Comparison of ENCODE assay signal across 32 cellular contexts in the genomic region with DNA sequence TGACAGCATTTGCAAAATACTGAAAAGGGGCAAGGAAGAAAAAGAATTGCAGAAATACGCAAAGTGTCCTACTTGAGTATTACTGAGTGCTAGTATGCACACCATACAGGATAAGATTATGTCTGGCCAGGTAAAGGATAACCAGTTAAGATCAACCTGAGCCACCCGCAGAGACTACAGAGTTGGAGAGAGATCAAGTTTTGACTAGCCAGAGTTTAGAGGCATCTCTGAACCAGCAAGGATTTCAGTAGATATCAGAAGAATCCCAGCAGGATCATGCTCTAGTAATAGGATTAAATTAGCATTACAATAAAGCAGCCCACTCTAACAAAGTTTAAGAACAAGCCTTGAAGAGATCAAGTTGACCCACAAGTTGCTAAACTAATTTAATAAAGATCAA.
"Had no signal": no experiment of that assay in that cellular context is flagged by ENCODE, and none has a peak within 500 bp of the region (broad histone marks: within the 10 kb centered on the region; RNA-seq: fewer than 3 reads in every experiment).

No MANE protein-coding gene starts in this region.

- H3K4me3 ChIP-seq: left lung, lower lobe of right lung, neural progenitor cell, pancreas, prostate gland, skin epidermis, stomach, thoracic aorta, tibial artery, upper lobe of right lung had no signal

- H3K4me1 Mint-ChIP-seq: immature natural killer cell; mesothelial cell of epicardium; naive B cell; natural killer cell; nephron progenitor cell; neural progenitor cell; stimulated activated naive B cell treated with anti-CD40 and anti-IgM and Interleukin-4, amounts not matched to agents 10 μg/mL and 1 μg/mL and 100 μg/mL, for 72 hours had no signal

- FAIRE-seq: kidney, pancreas, urothelium cell line had no signal

- ATAC-seq: left colon; left lung; lower lobe of right lung; natural killer cell; pancreas; right cardiac atrium; sciatic nerve; stimulated activated naive B cell treated with anti-CD40 and anti-IgM and Interleukin-4, amounts not matched to agents 10 μg/mL and 1 μg/mL and 100 μg/mL, for 72 hours; stimulated activated naive CD8-positive, alpha-beta T cell treated with anti-CD3 and anti-CD28 coated beads, Interleukin-15, Interleukin-2, amounts not matched to agents 100 U/mL and 50 U/mL, for 24 hours; upper lobe of right lung had no signal

- H3K27ac ChIP-seq: left lung, lower lobe of right lung, neural progenitor cell, pancreas, prostate gland, skin epidermis, stomach, thoracic aorta, tibial artery, upper lobe of right lung had no signal

- H3K27ac Mint-ChIP-seq: immature natural killer cell; mesothelial cell of epicardium; naive B cell; natural killer cell; nephron progenitor cell; neural progenitor cell; stimulated activated naive B cell treated with anti-CD40 and anti-IgM and Interleukin-4, amounts not matched to agents 10 μg/mL and 1 μg/mL and 100 μg/mL, for 72 hours had no signal

- H3K4me1 ChIP-seq: left lung, lower lobe of right lung, neural progenitor cell, pancreas, prostate gland, stomach, tibial artery, upper lobe of right lung had no signal

- DNase-seq: hippocampal formation; immature natural killer cell; kidney; left colon; left lung; lower lobe of right lung; mammary epithelial cell; mesenchymal stem cell; naive B cell; natural killer cell; nephron progenitor cell; pancreas; posterior cingulate gyrus; retina; right cardiac atrium; stimulated activated CD4-positive, alpha-beta T cell treated with anti-CD3 and anti-CD28 coated beads, Interleukin-12 subunit alpha, Interleukin-12 subunit beta, amount 100 ng/mL, for 4 hours; stimulated activated CD4-positive, alpha-beta T cell treated with anti-CD3 and anti-CD28 coated beads, Interleukin-15, amount 100 ng/mL, for 24 hours; stimulated activated CD4-positive, alpha-beta T cell treated with anti-CD3 and anti-CD28 coated beads, Interleukin-2, amount 100 ng/mL, for 24 hours; stimulated activated CD4-positive, alpha-beta T cell treated with anti-CD3 and anti-CD28 coated beads, Interleukin-4, amount 100 ng/mL, for 1 hour; stimulated activated naive B cell treated with anti-CD40 and anti-IgM and Interleukin-4, amounts not matched to agents 10 μg/mL and 1 μg/mL and 100 μg/mL, for 72 hours; stimulated activated naive CD8-positive, alpha-beta T cell treated with anti-CD3 and anti-CD28 coated beads, Interleukin-15, Interleukin-2, amounts not matched to agents 100 U/mL and 50 U/mL, for 24 hours; stomach; tibial artery; trophoblast cell; upper lobe of right lung had no signal

- H2AFZ ChIP-seq: neural progenitor cell had no signal

- H3K27me3 ChIP-seq: left lung, neural progenitor cell, pancreas, stomach, tibial artery, upper lobe of right lung had no signal

- H3K9ac ChIP-seq: neural progenitor cell had no signal

- H3K36me3 Mint-ChIP-seq: mesothelial cell of epicardium, naive B cell, natural killer cell, neural progenitor cell had no signal

- H3K4me3 Mint-ChIP-seq: immature natural killer cell; mesothelial cell of epicardium; naive B cell; natural killer cell; nephron progenitor cell; neural progenitor cell; stimulated activated naive B cell treated with anti-CD40 and anti-IgM and Interleukin-4, amounts not matched to agents 10 μg/mL and 1 μg/mL and 100 μg/mL, for 72 hours had no signal

- H3K27me3 Mint-ChIP-seq: naive B cell; stimulated activated naive B cell treated with anti-CD40 and anti-IgM and Interleukin-4, amounts not matched to agents 10 μg/mL and 1 μg/mL and 100 μg/mL, for 72 hours had no signal

- H3K4me2 ChIP-seq: neural progenitor cell had no signal

- H3K9me3 Mint-ChIP-seq: mesothelial cell of epicardium; naive B cell; natural killer cell; nephron progenitor cell; neural progenitor cell; stimulated activated naive B cell treated with anti-CD40 and anti-IgM and Interleukin-4, amounts not matched to agents 10 μg/mL and 1 μg/mL and 100 μg/mL, for 72 hours had no signal

- H3K36me3 ChIP-seq: left lung, lower lobe of right lung, neural progenitor cell, pancreas, prostate gland, stomach, thoracic aorta, tibial artery, upper lobe of right lung had no signal

- H3K9me3 ChIP-seq: left lung, lower lobe of right lung, pancreas, prostate gland, stomach, thoracic aorta, tibial artery, upper lobe of right lung had no signal
